11 cellular contexts compared by ENCODE assay signal in genomic region chr3:49462222-49462621, GRCh38. TPM values are rescaled to one million over a fixed set of nuclear protein-coding genes. Genes with fewer than 3 reads are reported as not detected.
DNase-seq lines count a peak whose midpoint lies in the region; ATAC-seq and TF ChIP-seq lines count a peak whose summit lies in the region.
"Had no signal": no experiment of that assay in that cellular context is flagged by ENCODE, and none has a peak within 500 bp of the region (broad histone marks: within the 10 kb centered on the region; RNA-seq: fewer than 3 reads in every experiment).

No MANE protein-coding gene starts in this region.

- no peaks in the 10 kb centered on the region for H3K9me3 ChIP-seq in hepatocyte (ENCODE audit: low read depth)
- H3K9me3 ChIP-seq in skeletal muscle satellite cell (replicated peaks; ENCODE audit: low read length) = no peaks in the 10 kb centered on the region
- H3K9me3 ChIP-seq: neutrophil had no signal

- TF ChIP-seq CTCF in hepatocyte (IDR thresholded peaks at IDR 0.05; ENCODE audit: poor library complexity) (no peak), omental fat pad (IDR thresholded peaks at IDR 0.05) (no peak)

- no peak overlapping the region for H3K4me2 ChIP-seq in hepatocyte
- peak overlapping the region; percentile 14 for H3K4me2 ChIP-seq in skeletal muscle satellite cell (ENCODE audit: low read length)

- H3K36me3 ChIP-seq in hepatocyte (replicated peaks; ENCODE audit: insufficient read depth, low read depth) (no peaks in the 10 kb centered on the region), skeletal muscle satellite cell (ENCODE audit: insufficient read depth, low read length) (no peaks in the 10 kb centered on the region)
- H3K36me3 ChIP-seq: neutrophil had no signal

- H3K4me1 ChIP-seq in hepatocyte (ENCODE audit: insufficient read depth) (peaks cover 43% of the 10 kb centered on the region), skeletal muscle satellite cell (ENCODE audit: control insufficient read depth, insufficient read depth, low read length) (peaks cover 36% of the 10 kb centered on the region)

- no peak for ATAC-seq in activated T-helper 17 cell treated with anti-CD3 and anti-CD28 coated beads, Interleukin-2, amount 50 U/mL, for 72 hours (replicated peaks)
- no peak for ATAC-seq in omental fat pad (ENCODE audit: low FRiP score)
- ATAC-seq in HG03565 (IDR thresholded peaks at IDR 0.05; ENCODE audit: unreplicated experiment) = no peak

- no peaks in the 10 kb centered on the region for H3K9me2 ChIP-seq in hepatocyte (replicated peaks; ENCODE audit: insufficient read depth)

- H3K27me3 Mint-ChIP-seq in activated T-helper 17 cell treated with anti-CD3 and anti-CD28 coated beads, Interleukin-2, amount 50 U/mL, for 72 hours = no peaks in the 10 kb centered on the region

- no peaks in the 10 kb centered on the region for H3K4me1 Mint-ChIP-seq in activated T-helper 17 cell treated with anti-CD3 and anti-CD28 coated beads, Interleukin-2, amount 50 U/mL, for 72 hours

- peak; percentile 8 for DNase-seq in HCEC 1CT
- DNase-seq in hepatocyte (ENCODE audit: low spot score) = no peak
- DNase-seq in omental fat pad (ENCODE audit: low spot score) = no peak
- DNase-seq in NAMALWA (ENCODE audit: low spot score) = no peak
- no peak for DNase-seq in stimulated activated CD4-positive, alpha-beta T cell treated with anti-CD3 and anti-CD28 coated beads, Interleukin-4, amount 100 ng/mL, for 4 hours
- DNase-seq: activated CD4-positive, CD25-positive, alpha-beta regulatory T cell had no signal

- H3K4me3 Mint-ChIP-seq in activated T-helper 17 cell treated with anti-CD3 and anti-CD28 coated beads, Interleukin-2, amount 50 U/mL, for 72 hours = no peak overlapping the region

- peak overlapping the region; percentile 47 for H3K9ac ChIP-seq in skeletal muscle satellite cell (ENCODE audit: low read depth, low read length)
- H3K9ac ChIP-seq: KMS-11 had no signal

- H3K27ac ChIP-seq in hepatocyte = peak overlapping the region; percentile 88
- H3K27ac ChIP-seq: KMS-11, neutrophil had no signal

- H3K27me3 ChIP-seq in hepatocyte (no peaks in the 10 kb centered on the region), skeletal muscle satellite cell (ENCODE audit: control insufficient read depth, insufficient read depth, low read length) (no peaks in the 10 kb centered on the region)
- H3K27me3 ChIP-seq: neutrophil had no signal

- H4K20me1 ChIP-seq in hepatocyte (ENCODE audit: insufficient read depth, poor library complexity, severe bottlenecking) = no peaks in the 10 kb centered on the region

- H3K9me3 Mint-ChIP-seq in activated T-helper 17 cell treated with anti-CD3 and anti-CD28 coated beads, Interleukin-2, amount 50 U/mL, for 72 hours = no peaks in the 10 kb centered on the region

- WGBS in hepatocyte (ENCODE audit: low lambda C conversion rate, missing lambda C conversion rate) = 60% methylated on average over 3 of the region's 3 CpGs

- no peaks in the 10 kb centered on the region for H3K79me2 ChIP-seq in hepatocyte

- no peak overlapping the region for H2AFZ ChIP-seq in hepatocyte

- peak overlapping the region; percentile 13 for H3K27ac Mint-ChIP-seq in activated T-helper 17 cell treated with anti-CD3 and anti-CD28 coated beads, Interleukin-2, amount 50 U/mL, for 72 hours

- H3K4me3 ChIP-seq in hepatocyte (no peak overlapping the region), skeletal muscle satellite cell (ENCODE audit: low read length) (no peak overlapping the region)

- no peaks in the 10 kb centered on the region for H3K36me3 Mint-ChIP-seq in activated T-helper 17 cell treated with anti-CD3 and anti-CD28 coated beads, Interleukin-2, amount 50 U/mL, for 72 hours (ENCODE audit: low read depth)

RNA-seq across cellular contexts. Expression of gene DAG1, which starts 7.8 kb away (rescaled TPM):
- total RNA-seq in activated T-helper 17 cell treated with anti-CD3 and anti-CD28 coated beads, Interleukin-2, amount 50 U/mL, for 72 hours = 10 to 100 TPM in 1 of 2 donors, 1 to 10 TPM in 1; 7.0 to 12.3 TPM
- 59.9 and 63.7 TPM in 2 replicates for total RNA-seq in hepatocyte
- 44.6 and 50.3 TPM in 2 replicates for polyA plus RNA-seq in hepatocyte
- total RNA-seq in skeletal muscle satellite cell (2012; rRNA removed) = 32.2 and 36.9 TPM in 2 replicates
- total RNA-seq in omental fat pad = 10 to 100 TPM; 37.8 to 65.0 (median 44.4) TPM

RNA-seq across cellular contexts. Expression of gene NICN1, which starts 33.1 kb away (rescaled TPM):
- 10 to 100 TPM in 1 of 2 donors, 1 to 10 TPM in 1; 6.7 to 11.6 TPM for total RNA-seq in activated T-helper 17 cell treated with anti-CD3 and anti-CD28 coated beads, Interleukin-2, amount 50 U/mL, for 72 hours
- total RNA-seq in hepatocyte (6.7 and 8.1 TPM in 2 replicates), omental fat pad (1 to 10 TPM; 2.7 to 9.4 (median 5.6) TPM)
- polyA plus RNA-seq in hepatocyte = 10.4 and 14.0 TPM in 2 replicates
- 2.0 and 4.6 TPM in 2 replicates for total RNA-seq in skeletal muscle satellite cell (2012; rRNA removed)

RNA-seq across cellular contexts. Expression of gene AMT, which starts 39.9 kb away (rescaled TPM):
- 1 to 10 TPM; 1.9 to 2.5 TPM for total RNA-seq in activated T-helper 17 cell treated with anti-CD3 and anti-CD28 coated beads, Interleukin-2, amount 50 U/mL, for 72 hours
- total RNA-seq in hepatocyte (19.0 and 26.5 TPM in 2 replicates), omental fat pad (1 to 10 TPM; 1.6 to 6.8 (median 3.3) TPM)
- 32.7 and 39.7 TPM in 2 replicates for polyA plus RNA-seq in hepatocyte
- total RNA-seq in skeletal muscle satellite cell (2012; rRNA removed) = not detected in 2 replicates

RNA-seq across cellular contexts. Expression of gene TCTA, which starts 50.0 kb away (rescaled TPM):
- total RNA-seq in activated T-helper 17 cell treated with anti-CD3 and anti-CD28 coated beads, Interleukin-2, amount 50 U/mL, for 72 hours = 10 to 100 TPM; 14.3 to 18.0 TPM
- 20.9 and 24.5 TPM in 2 replicates for total RNA-seq in hepatocyte
- 30.1 and 31.6 TPM in 2 replicates for polyA plus RNA-seq in hepatocyte
- total RNA-seq in skeletal muscle satellite cell (2012; rRNA removed) = 16.8 and 17.7 TPM in 2 replicates
- total RNA-seq in omental fat pad = 10 to 100 TPM; 15.1 to 30.9 (median 24.0) TPM

RNA-seq across cellular contexts. Expression of gene RHOA, which starts 50.4 kb away (rescaled TPM):
- total RNA-seq in activated T-helper 17 cell treated with anti-CD3 and anti-CD28 coated beads, Interleukin-2, amount 50 U/mL, for 72 hours = 100 to 1,000 TPM; 298 to 453 TPM
- 434 and 527 TPM in 2 replicates for total RNA-seq in hepatocyte
- polyA plus RNA-seq in hepatocyte = 371 and 392 TPM in 2 replicates
- 622 and 735 TPM in 2 replicates for total RNA-seq in skeletal muscle satellite cell (2012; rRNA removed)
- total RNA-seq in omental fat pad = 100 to 1,000 TPM; 456 to 542 (median 494) TPM
